30 cellular contexts compared by ENCODE assay signal in the genomic region with DNA sequence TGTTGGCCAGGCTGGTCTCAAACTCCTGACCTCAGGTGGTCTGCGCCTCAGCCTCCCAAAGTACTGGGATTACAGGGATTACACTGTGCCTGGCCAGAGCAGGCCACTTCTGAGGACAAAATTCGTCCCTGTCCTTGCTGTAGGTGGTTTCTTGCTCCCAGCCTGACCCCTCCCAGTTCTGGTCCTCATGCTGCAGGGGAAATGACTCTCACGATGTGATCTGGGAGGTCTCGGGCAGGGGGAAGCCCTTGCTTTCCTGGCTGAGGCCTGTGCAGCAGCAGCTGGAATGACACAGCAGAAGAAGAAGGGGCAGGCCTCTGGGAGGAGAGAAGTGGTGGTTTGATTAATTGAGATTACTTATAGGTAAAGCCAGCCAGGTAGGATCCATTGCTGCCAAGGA. TPM values are rescaled to one million over a fixed set of nuclear protein-coding genes. Genes with fewer than 3 reads are reported as not detected.
"Had no signal": no experiment of that assay in that cellular context is flagged by ENCODE, and none has a peak within 500 bp of the region (broad histone marks: within the 10 kb centered on the region; RNA-seq: fewer than 3 reads in every experiment).

No MANE protein-coding gene starts in this region.

- H3K36me3 ChIP-seq: breast epithelium, esophagus muscularis mucosa, heart right ventricle, left lung, lower lobe of right lung, sigmoid colon, vagina had no signal

- H3K27me3 ChIP-seq: breast epithelium, left lung, sigmoid colon, vagina had no signal

- H3K4me1 ChIP-seq: breast epithelium, esophagus muscularis mucosa, foreskin keratinocyte, heart right ventricle, left lung, lower lobe of right lung, sigmoid colon, vagina had no signal

- H3K27ac ChIP-seq: breast epithelium, esophagus muscularis mucosa, foreskin keratinocyte, heart right ventricle, left lung, lower lobe of right lung, sigmoid colon, vagina had no signal

- H3K4me3 ChIP-seq: breast epithelium, esophagus muscularis mucosa, heart right ventricle, left lung, lower lobe of right lung, mucosa of descending colon, sigmoid colon, vagina had no signal

- ATAC-seq: activated CD4-positive, alpha-beta T cell treated with anti-CD3 and anti-CD28 coated beads for 36 hours; activated naive CD4-positive, alpha-beta T cell treated with anti-CD3 and anti-CD28 coated beads, Interleukin-2, amount 50 U/mL, for 72 hours; activated T-cell treated with anti-CD3 and anti-CD28 coated beads, Interleukin-2, amount 50 U/mL, for 72 hours; foreskin keratinocyte; heart right ventricle; left lung; lower lobe of right lung; mucosa of descending colon; stimulated activated memory B cell treated with anti-CD40 and anti-IgM and Interleukin-4, amounts not matched to agents 10 μg/mL and 1 μg/mL and 100 μg/mL, for 72 hours; stimulated activated naive CD8-positive, alpha-beta T cell treated with anti-CD3 and anti-CD28 coated beads, Interleukin-15, amount 100 ng/mL, for 72 hours had no signal

- H3K9me3 ChIP-seq: breast epithelium, esophagus muscularis mucosa, heart right ventricle, left lung, lower lobe of right lung, mucosa of descending colon, sigmoid colon, vagina had no signal

- DNase-seq: activated CD4-positive, alpha-beta T cell treated with anti-CD3 and anti-CD28 coated beads for 36 hours; activated CD4-positive, alpha-beta T cell treated with anti-CD3 and anti-CD28 coated beads, Interleukin-2, amount 50 U/mL, for 4 hours; activated CD4-positive, CD25-positive, alpha-beta regulatory T cell; activated naive CD4-positive, alpha-beta T cell; activated T-cell treated with anti-CD3 and anti-CD28 coated beads for 4 hours; activated T-cell treated with anti-CD3 and anti-CD28 coated beads, Interleukin-2, amount 50 U/mL, for 72 hours; central memory CD4-positive, alpha-beta T cell; endodermal cell; foreskin keratinocyte; heart right ventricle; left lung; lower lobe of right lung; mucosa of descending colon; retina; sigmoid colon; small intestine; stimulated activated CD4-positive, alpha-beta T cell treated with anti-CD3 and anti-CD28 coated beads, Interleukin-1b, Interleukin-23, amount 100 ng/mL, for 48 hours; stimulated activated CD4-positive, alpha-beta T cell treated with anti-CD3 and anti-CD28 coated beads, Interleukin-4, amount 100 ng/mL, for 4 hours; stimulated activated CD8-positive, alpha-beta memory T cell treated with anti-CD3 and anti-CD28 coated beads, Interleukin-4, amount 100 ng/mL, for 48 hours; stimulated activated naive CD8-positive, alpha-beta T cell treated with anti-CD3 and anti-CD28 coated beads, Interleukin-15, amount 100 ng/mL, for 72 hours; substantia nigra; T-helper 9 cell had no signal

RNA-seq across cellular contexts. Expression of a gene that starts 39.3 kb away (rescaled TPM):
- total RNA-seq: activated CD4-positive, alpha-beta T cell treated with anti-CD3 and anti-CD28 coated beads for 36 hours; activated naive CD4-positive, alpha-beta T cell treated with anti-CD3 and anti-CD28 coated beads, Interleukin-2, amount 50 U/mL, for 72 hours; activated T-cell treated with anti-CD3 and anti-CD28 coated beads, Interleukin-2, amount 50 U/mL, for 72 hours; breast epithelium; foreskin keratinocyte; heart right ventricle; lower lobe of right lung; mesenteric fat pad; myocyte; osteoblast; sigmoid colon had no signal
